ENCODE assay signal across 18 cellular contexts in the genomic region with DNA sequence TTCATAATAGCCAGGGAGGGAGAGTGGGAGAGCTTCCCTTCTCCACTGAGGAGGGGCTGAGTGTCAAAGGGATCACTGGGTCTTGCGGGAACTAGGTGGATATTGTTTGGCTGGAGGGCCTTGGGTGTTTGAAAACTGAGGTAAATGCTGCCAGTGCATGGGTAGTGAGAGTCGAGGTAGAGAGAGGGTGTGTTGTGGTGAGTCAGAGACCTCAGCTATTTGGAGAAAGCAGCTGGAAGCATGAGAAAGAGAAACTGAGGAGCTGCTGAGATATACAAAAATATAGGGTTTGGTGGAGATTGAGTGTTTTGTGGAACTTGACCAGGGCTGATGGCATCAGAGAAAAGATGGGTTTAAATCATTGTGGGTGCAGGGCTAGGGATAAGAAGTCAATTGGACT.
DNase-seq lines count a peak whose midpoint lies in the region; ATAC-seq and TF ChIP-seq lines count a peak whose summit lies in the region.
"Had no signal": no experiment of that assay in that cellular context is flagged by ENCODE, and none has a peak within 500 bp of the region (broad histone marks: within the 10 kb centered on the region; RNA-seq: fewer than 3 reads in every experiment).

No MANE protein-coding gene starts in this region.

- intact Hi-C loops in activated T-helper 1 cell treated with anti-CD3 and anti-CD28 coated beads, Interleukin-12 subunit alpha, Interleukin-12 subunit beta, Interleukin-2, Interleukin-4 antibody, amounts not matched to agents 30 ng/mL and 10 ng/mL and 1 ng/mL, durations not matched to agents 14 hours and 24 hours and 36 hours (cut with micrococcal nuclease) = no loop called here
- intact Hi-C loops in Right ventricle myocardium inferior (cut with DNase I) = no loop called here

- no peaks in the 10 kb centered on the region for H3K27me3 ChIP-seq in suprapubic skin
- H3K27me3 ChIP-seq: colonic mucosa, neural progenitor cell had no signal

- no peaks in the 10 kb centered on the region for H3K36me3 ChIP-seq in suprapubic skin
- H3K36me3 ChIP-seq: colonic mucosa, neural progenitor cell had no signal

- TF ChIP-seq EP300 in suprapubic skin (IDR thresholded peaks at IDR 0.05) = no peak

- no peak for ATAC-seq in Right ventricle myocardium inferior
- ATAC-seq: PC-3 had no signal

- H3K4me1 ChIP-seq in suprapubic skin = no peaks in the 10 kb centered on the region
- H3K4me1 ChIP-seq: colonic mucosa had no signal

- WGBS in suprapubic skin = 64% methylated on average over 2 of the region's 2 CpGs

- H3K27ac Mint-ChIP-seq in activated T-helper 1 cell treated with anti-CD3 and anti-CD28 coated beads, Interleukin-12 subunit alpha, Interleukin-12 subunit beta, Interleukin-2, Interleukin-4 antibody, amounts not matched to agents 30 ng/mL and 10 ng/mL and 1 ng/mL, durations not matched to agents 14 hours and 24 hours and 36 hours = peak overlapping the region; percentile 13
- H3K27ac Mint-ChIP-seq in endothelial cell (ENCODE audit: unreplicated experiment) = no peak overlapping the region
- H3K27ac Mint-ChIP-seq: neural progenitor cell had no signal

- DNase-seq in AG10803 (ENCODE audit: low read depth) (peak; percentile 28), EH (ENCODE audit: low read depth) (peak; percentile 41), glomerular visceral epithelial cell (ENCODE audit: extremely low spot score) (peak; percentile 6), suprapubic skin (ENCODE audit: low spot score in 2 of 2) (no peak), Right ventricle myocardium inferior (ENCODE audit: missing footprints) (no peak), endothelial cell (ENCODE audit: low spot score) (no peak)
- DNase-seq in activated T-helper 1 cell treated with anti-CD3 and anti-CD28 coated beads, Interleukin-12 subunit alpha, Interleukin-12 subunit beta, Interleukin-2, Interleukin-4 antibody, amounts not matched to agents 30 ng/mL and 10 ng/mL and 1 ng/mL, durations not matched to agents 14 hours and 24 hours and 36 hours (ENCODE audit: low spot score) = no peak
- DNase-seq: amniotic stem cell, C1 segment of cervical spinal cord, colonic mucosa, DMS79, glutamatergic neuron, NCI-H2029, NCI-H526 treated with DMSO at 0.1 percent for 48 hours, PC-3, SK-N-SH had no signal

- TF ChIP-seq CTCF in AG10803 (conservative IDR thresholded peaks at IDR 0.05; ENCODE audit: low read length) (no peak), suprapubic skin (IDR thresholded peaks at IDR 0.05) (no peak), endothelial cell (IDR thresholded peaks at IDR 0.05; ENCODE audit: unreplicated experiment) (no peak)

- peaks cover 7% of the 10 kb centered on the region for H3K9me3 Mint-ChIP-seq in activated T-helper 1 cell treated with anti-CD3 and anti-CD28 coated beads, Interleukin-12 subunit alpha, Interleukin-12 subunit beta, Interleukin-2, Interleukin-4 antibody, amounts not matched to agents 30 ng/mL and 10 ng/mL and 1 ng/mL, durations not matched to agents 14 hours and 24 hours and 36 hours
- H3K9me3 Mint-ChIP-seq in endothelial cell (ENCODE audit: unreplicated experiment) = no peaks in the 10 kb centered on the region
- H3K9me3 Mint-ChIP-seq: neural progenitor cell had no signal

- no peak overlapping the region for H3K4me3 Mint-ChIP-seq in activated T-helper 1 cell treated with anti-CD3 and anti-CD28 coated beads, Interleukin-12 subunit alpha, Interleukin-12 subunit beta, Interleukin-2, Interleukin-4 antibody, amounts not matched to agents 30 ng/mL and 10 ng/mL and 1 ng/mL, durations not matched to agents 14 hours and 24 hours and 36 hours
- H3K4me3 Mint-ChIP-seq in endothelial cell (ENCODE audit: unreplicated experiment) = no peak overlapping the region
- H3K4me3 Mint-ChIP-seq: neural progenitor cell had no signal

- TF ChIP-seq POLR2A in suprapubic skin (IDR thresholded peaks at IDR 0.05) = no peak

- H3K4me3 ChIP-seq in AG10803 (ENCODE audit: low read length) (no peak overlapping the region), suprapubic skin (no peak overlapping the region)
- H3K4me3 ChIP-seq: colonic mucosa, neural progenitor cell, thoracic aorta had no signal

- peaks cover 6% of the 10 kb centered on the region for H3K4me1 Mint-ChIP-seq in activated T-helper 1 cell treated with anti-CD3 and anti-CD28 coated beads, Interleukin-12 subunit alpha, Interleukin-12 subunit beta, Interleukin-2, Interleukin-4 antibody, amounts not matched to agents 30 ng/mL and 10 ng/mL and 1 ng/mL, durations not matched to agents 14 hours and 24 hours and 36 hours (ENCODE audit: low read depth)
- H3K4me1 Mint-ChIP-seq in endothelial cell (ENCODE audit: unreplicated experiment) = no peaks in the 10 kb centered on the region

- H3K36me3 Mint-ChIP-seq in activated T-helper 1 cell treated with anti-CD3 and anti-CD28 coated beads, Interleukin-12 subunit alpha, Interleukin-12 subunit beta, Interleukin-2, Interleukin-4 antibody, amounts not matched to agents 30 ng/mL and 10 ng/mL and 1 ng/mL, durations not matched to agents 14 hours and 24 hours and 36 hours (ENCODE audit: low read depth) = peaks cover 74% of the 10 kb centered on the region
- peaks cover 3% of the 10 kb centered on the region for H3K36me3 Mint-ChIP-seq in endothelial cell (ENCODE audit: low read depth, unreplicated experiment)

- no peaks in the 10 kb centered on the region for H3K9me3 ChIP-seq in suprapubic skin
- H3K9me3 ChIP-seq: colonic mucosa, SK-N-SH, thoracic aorta had no signal

- no peak overlapping the region for H3K27ac ChIP-seq in suprapubic skin
- H3K27ac ChIP-seq: colonic mucosa, neural progenitor cell, thoracic aorta had no signal

- no peaks in the 10 kb centered on the region for H3K27me3 Mint-ChIP-seq in activated T-helper 1 cell treated with anti-CD3 and anti-CD28 coated beads, Interleukin-12 subunit alpha, Interleukin-12 subunit beta, Interleukin-2, Interleukin-4 antibody, amounts not matched to agents 30 ng/mL and 10 ng/mL and 1 ng/mL, durations not matched to agents 14 hours and 24 hours and 36 hours (ENCODE audit: insufficient read depth)
- H3K27me3 Mint-ChIP-seq in endothelial cell (ENCODE audit: unreplicated experiment) = peaks cover 2% of the 10 kb centered on the region

Comparison
In these comparisons a context has a peak if more than half of its experiments do, and no peak if none do; other contexts are left out.
1. DNase-seq: peak in AG10803 (single experiment), EH (single experiment) and glomerular visceral epithelial cell (single experiment); none in activated T-helper 1 cell treated with anti-CD3 and anti-CD28 coated beads, Interleukin-12 subunit alpha, Interleukin-12 subunit beta, Interleukin-2, Interleukin-4 antibody, amounts not matched to agents 30 ng/mL and 10 ng/mL and 1 ng/mL, durations not matched to agents 14 hours and 24 hours and 36 hours (single experiment), suprapubic skin (0 of 2), Right ventricle myocardium inferior (single experiment) and endothelial cell (single experiment).